In genomic region chr17:30426292-30426691, GRCh38 we compare ENCODE assay signal across 1 cellular context.
A peak's percentile ranks its signal among the peaks of the same experiment; 100 is the strongest.
TF ChIP-seq lines count a peak whose summit lies in the region.

No MANE protein-coding gene starts in this region.

TF ChIP-seq in HepG2, 621 proteins besides CTCF, POLR2A, EP300 and RAD21:
- TF ChIP-seq CHD2 (IDR thresholded peaks at IDR 0.05; ENCODE audit: low read depth, low read length) (no peak), MAFF (IDR thresholded peaks at IDR 0.05; ENCODE audit: low read depth, low read length) (peak; percentile 95), SRSF4 (IDR thresholded peaks at IDR 0.05; ENCODE audit: low read depth, low read length, poor library complexity, severe bottlenecking) (no peak), MAFK (conservative IDR thresholded peaks at IDR 0.05 in 1 of 2, IDR thresholded peaks at IDR 0.05 in 1 of 2; ENCODE audit: low read length in 2 of 2) (peak; percentile 95 to 97)
